10 cellular contexts compared by ENCODE assay signal in the genomic region with DNA sequence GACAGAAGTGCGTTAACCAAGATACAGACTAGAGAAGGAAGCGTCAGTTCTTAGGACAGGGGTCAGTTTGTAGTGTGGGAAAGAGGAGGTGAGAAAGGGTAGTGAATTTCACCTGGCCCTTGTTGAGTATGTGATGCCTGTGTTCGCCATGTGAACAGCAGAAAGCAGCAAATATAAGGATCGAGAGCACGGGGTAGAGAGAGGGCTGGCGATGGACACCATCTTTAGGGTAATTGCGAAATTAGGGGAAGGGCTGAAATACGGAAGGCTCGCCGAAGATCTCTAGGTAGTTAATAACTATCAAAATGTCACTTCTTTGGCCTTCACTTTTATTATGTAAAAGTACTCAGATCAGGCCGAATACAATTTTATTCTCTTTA. TPM values are rescaled to one million over a fixed set of nuclear protein-coding genes. Genes with fewer than 3 reads are reported as not detected.
DNase-seq lines count a peak whose midpoint lies in the region; ATAC-seq, FAIRE-seq and TF ChIP-seq lines count a peak whose summit lies in the region.
"Had no signal": no experiment of that assay in that cellular context is flagged by ENCODE, and none has a peak within 500 bp of the region (broad histone marks: within the 10 kb centered on the region; RNA-seq: fewer than 3 reads in every experiment).

No MANE protein-coding gene starts in this region.

- no peaks in the 10 kb centered on the region for H3K9me3 Mint-ChIP-seq in naive thymus-derived CD8-positive, alpha-beta T cell

- ATAC-seq in A549 (peak; percentile 60 to 63), GM21576 (IDR thresholded peaks at IDR 0.05; ENCODE audit: unreplicated experiment) (no peak)
- ATAC-seq in naive thymus-derived CD8-positive, alpha-beta T cell: no peak

- TF ChIP-seq RAD21 in A549 (conservative IDR thresholded peaks at IDR 0.05 in 1 of 2, IDR thresholded peaks at IDR 0.05 in 1 of 2) (no peak), Ishikawa (IDR thresholded peaks at IDR 0.05; ENCODE audit: low read depth) (no peak)

- WGBS in A549 (ENCODE audit: missing lambda C conversion rate): 12% methylated on average over 11 of the region's 11 CpGs

- DNase-seq in A549 (ENCODE audit: low read depth in 1 of 2, low spot score in 1 of 2): no peak
- no peak for DNase-seq in bronchial epithelial cell (ENCODE audit: low read depth)
- no peak for DNase-seq in naive thymus-derived CD8-positive, alpha-beta T cell
- no peak for DNase-seq in NCI-H1930 (lab: John Stamatoyannopoulos, UW)
- DNase-seq in superior temporal gyrus (ENCODE audit: extremely low spot score): no peak
- DNase-seq in NCI-H2171 treated with DMSO at 0.1 percent for 48 hours (lab: John Stamatoyannopoulos, UW): no peak
- DNase-seq: NCI-H2107, uterus had no signal

- no peaks in the 10 kb centered on the region for H3K36me3 ChIP-seq in bronchial epithelial cell (ENCODE audit: control insufficient read depth, insufficient read depth, low read length)
- H3K36me3 ChIP-seq: uterus had no signal

- peak overlapping the region in 9 of 10 donors; percentile 16 to 94 (median 84) for H3K27ac Mint-ChIP-seq in naive thymus-derived CD8-positive, alpha-beta T cell

- no peaks in the 10 kb centered on the region for H3K36me3 Mint-ChIP-seq in naive thymus-derived CD8-positive, alpha-beta T cell

- H3K4me1 Mint-ChIP-seq in naive thymus-derived CD8-positive, alpha-beta T cell: peaks cover 24 to 44% (median 35%) of the 10 kb centered on the region in 4 donors

- H3K4me2 ChIP-seq in A549: peak overlapping the region; percentile 88

- H3K27me3 ChIP-seq in bronchial epithelial cell (ENCODE audit: control insufficient read depth, insufficient read depth, low read length): no peaks in the 10 kb centered on the region
- H3K27me3 ChIP-seq: uterus had no signal

- peak overlapping the region; percentile 76 to 90 for H3K27ac ChIP-seq in A549

- no peak for TF ChIP-seq EP300 in A549 (IDR thresholded peaks at IDR 0.05)
- no peak for TF ChIP-seq EP300 in Ishikawa (IDR thresholded peaks at IDR 0.05; ENCODE audit: borderline replicate concordance)

- FAIRE-seq in A549 (lab: Jason Lieb, UNC) (no peak), bronchial epithelial cell (lab: Jason Lieb, UNC) (no peak)

- peak overlapping the region; percentile 89 to 96 (median 93) for H3K4me3 Mint-ChIP-seq in naive thymus-derived CD8-positive, alpha-beta T cell

- POLR2A ChIA-PET in A549 (lab: Yijun Ruan, JAX): no interaction called here
- POLR2A ChIA-PET in naive thymus-derived CD8-positive, alpha-beta T cell (lab: Charles Lee): interaction anchor here (0.7 kb wide), 1 partner anchor 347 kb away, joined by 4 read pairs; no protein-coding TSS in a partner anchor

- H3K4me1 ChIP-seq in A549: no peaks in the 10 kb centered on the region
- H3K4me1 ChIP-seq: uterus had no signal

- H3K9me3 ChIP-seq in A549: no peaks in the 10 kb centered on the region
- H3K9me3 ChIP-seq: uterus had no signal

- TF ChIP-seq CTCF in A549 (IDR thresholded peaks at IDR 0.05): no peak
- TF ChIP-seq CTCF in bronchial epithelial cell (IDR thresholded peaks at IDR 0.05; ENCODE audit: insufficient read depth, low read length, severe bottlenecking): no peak

- CTCF ChIA-PET in A549 (lab: Yijun Ruan, JAX): interaction anchor here (0.7 kb wide), 1 partner anchor 8 kb away, joined by 5 read pairs; no protein-coding TSS in a partner anchor

- H3K4me3 ChIP-seq in A549 (peak overlapping the region; percentile 54), bronchial epithelial cell (ENCODE audit: low read depth, low read length) (peak overlapping the region; percentile 47)

- TF ChIP-seq POLR2A in A549 (IDR thresholded peaks at IDR 0.05; ENCODE audit: low read length): no peak

- H3K27me3 Mint-ChIP-seq in naive thymus-derived CD8-positive, alpha-beta T cell: peaks cover 0 to 23% (median 0%) of the 10 kb centered on the region in 5 donors

TF ChIP-seq in A549, 52 proteins besides CTCF, POLR2A, EP300 and RAD21 (continues in another document):
- peak; percentile 67; the same call in 1 of the 2 replicates for TF ChIP-seq EHMT2 (IDR thresholded peaks at IDR 0.05; ENCODE audit: low read depth)
- no peak for TF ChIP-seq NFE2L2 (conservative IDR thresholded peaks at IDR 0.05; ENCODE audit: low read length)
- TF ChIP-seq FOSL2 (IDR thresholded peaks at IDR 0.05): no peak
- TF ChIP-seq FOSL2 (CRISPR knock-in tag; IDR thresholded peaks at IDR 0.05): no peak
- TF ChIP-seq KDM5A (IDR thresholded peaks at IDR 0.05): 0 out of 2 replicates have a peak, but pooled peaks have one; percentile 38
- TF ChIP-seq HEYL (CRISPR knock-in tag; IDR thresholded peaks at IDR 0.05): no peak
- TF ChIP-seq, protein P1, sequence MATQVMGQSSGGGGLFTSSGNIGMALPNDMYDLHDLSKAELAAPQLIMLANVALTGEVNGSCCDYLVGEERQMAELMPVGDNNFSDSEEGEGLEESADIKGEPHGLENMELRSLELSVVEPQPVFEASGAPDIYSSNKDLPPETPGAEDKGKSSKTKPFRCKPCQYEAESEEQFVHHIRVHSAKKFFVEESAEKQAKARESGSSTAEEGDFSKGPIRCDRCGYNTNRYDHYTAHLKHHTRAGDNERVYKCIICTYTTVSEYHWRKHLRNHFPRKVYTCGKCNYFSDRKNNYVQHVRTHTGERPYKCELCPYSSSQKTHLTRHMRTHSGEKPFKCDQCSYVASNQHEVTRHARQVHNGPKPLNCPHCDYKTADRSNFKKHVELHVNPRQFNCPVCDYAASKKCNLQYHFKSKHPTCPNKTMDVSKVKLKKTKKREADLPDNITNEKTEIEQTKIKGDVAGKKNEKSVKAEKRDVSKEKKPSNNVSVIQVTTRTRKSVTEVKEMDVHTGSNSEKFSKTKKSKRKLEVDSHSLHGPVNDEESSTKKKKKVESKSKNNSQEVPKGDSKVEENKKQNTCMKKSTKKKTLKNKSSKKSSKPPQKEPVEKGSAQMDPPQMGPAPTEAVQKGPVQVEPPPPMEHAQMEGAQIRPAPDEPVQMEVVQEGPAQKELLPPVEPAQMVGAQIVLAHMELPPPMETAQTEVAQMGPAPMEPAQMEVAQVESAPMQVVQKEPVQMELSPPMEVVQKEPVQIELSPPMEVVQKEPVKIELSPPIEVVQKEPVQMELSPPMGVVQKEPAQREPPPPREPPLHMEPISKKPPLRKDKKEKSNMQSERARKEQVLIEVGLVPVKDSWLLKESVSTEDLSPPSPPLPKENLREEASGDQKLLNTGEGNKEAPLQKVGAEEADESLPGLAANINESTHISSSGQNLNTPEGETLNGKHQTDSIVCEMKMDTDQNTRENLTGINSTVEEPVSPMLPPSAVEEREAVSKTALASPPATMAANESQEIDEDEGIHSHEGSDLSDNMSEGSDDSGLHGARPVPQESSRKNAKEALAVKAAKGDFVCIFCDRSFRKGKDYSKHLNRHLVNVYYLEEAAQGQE (IDR thresholded peaks at IDR 0.05): no peak

TF ChIP-seq in Ishikawa, 13 proteins besides CTCF, POLR2A, EP300 and RAD21:
- TF ChIP-seq TCF12 (IDR thresholded peaks at IDR 0.05; ENCODE audit: low read depth) (no peak), CEBPB (IDR thresholded peaks at IDR 0.05) (peak; percentile 95), ZBTB7A (IDR thresholded peaks at IDR 0.05; ENCODE audit: low read depth) (no peak), NFIC (IDR thresholded peaks at IDR 0.05) (no peak)

RNA-seq across cellular contexts. Expression of a gene that starts 6.2 kb away (rescaled TPM):
- polyA plus RNA-seq in A549 (2011; rRNA removed) (85.1 and 105 TPM in 2 replicates), A549 (2017; fragmentation: RNase III; extraction: RNeasy Plus Mini Kit Qiagen cat#74134 plus additional on column Dnase treatment) (31.2 to 33.6 TPM (median 32.6 TPM) in 3 replicates)
- 21.9 and 27.1 TPM in 2 replicates for polyA plus RNA-seq in A549 (2012; cell fraction: cytosol; rRNA removed)
- 7.2 and 12.5 TPM in 2 replicates for polyA plus RNA-seq in A549 (2012; cell fraction: nucleus; rRNA removed)
- 79.4 and 98.3 TPM in 2 replicates for polyA minus RNA-seq in A549 (2011; rRNA and poly(A)+ RNA removed)
- total RNA-seq in bronchial epithelial cell: 6.4 and 11.8 TPM in 2 replicates
- 10 to 100 TPM; 15.9 to 16.1 TPM for total RNA-seq in naive thymus-derived CD8-positive, alpha-beta T cell
- 10 to 100 TPM; 27.6 to 57.4 (median 44.6) TPM for polyA plus RNA-seq in naive thymus-derived CD8-positive, alpha-beta T cell

RNA-seq across cellular contexts. Expression of a gene that starts 44.9 kb away (rescaled TPM):
- polyA plus RNA-seq in A549 (2011; rRNA removed) (21.4 and 23.1 TPM in 2 replicates), A549 (2017; fragmentation: RNase III; extraction: RNeasy Plus Mini Kit Qiagen cat#74134 plus additional on column Dnase treatment) (12.8 to 13.1 TPM (median 13.0 TPM) in 3 replicates)
- 8.1 and 10.0 TPM in 2 replicates for polyA plus RNA-seq in A549 (2012; cell fraction: cytosol; rRNA removed)
- 8.5 and 9.9 TPM in 2 replicates for polyA plus RNA-seq in A549 (2012; cell fraction: nucleus; rRNA removed)
- 15.7 and 22.7 TPM in 2 replicates for polyA minus RNA-seq in A549 (2011; rRNA and poly(A)+ RNA removed)
- total RNA-seq in bronchial epithelial cell: 3.1 and 4.2 TPM in 2 replicates
- total RNA-seq in naive thymus-derived CD8-positive, alpha-beta T cell: 10 to 100 TPM; 23.8 to 25.3 TPM
- polyA plus RNA-seq in naive thymus-derived CD8-positive, alpha-beta T cell: 10 to 100 TPM; 54.8 to 74.5 (median 61.0) TPM

Comparison
In these comparisons a context has a peak if more than half of its experiments do, and no peak if none do; other contexts are left out.
1. ATAC-seq: peak in A549 (2 of 2); none in naive thymus-derived CD8-positive, alpha-beta T cell (0 of 2) and GM21576 (single experiment).